11 cellular contexts compared by ENCODE assay signal in the genomic region with DNA sequence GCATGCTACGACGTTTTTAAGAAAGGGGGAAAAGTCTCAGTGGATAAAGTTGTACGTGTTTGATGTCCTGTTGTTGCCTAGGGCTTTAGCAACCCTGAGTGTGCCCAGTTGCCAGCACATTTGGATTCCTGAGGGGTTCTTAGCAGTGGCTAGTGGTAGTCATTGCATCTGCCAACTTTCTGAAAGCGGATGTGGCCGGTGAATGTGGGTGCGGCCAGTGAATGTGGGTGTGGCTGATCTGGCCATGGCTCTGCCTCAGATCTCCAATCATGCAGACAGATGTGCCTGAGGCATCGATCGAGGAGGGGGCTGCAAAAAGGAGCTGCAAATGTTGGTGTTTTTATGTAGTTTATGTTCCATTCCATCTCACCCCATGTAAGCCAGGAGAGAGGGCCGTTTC. TPM values are rescaled to one million over a fixed set of nuclear protein-coding genes. Genes with fewer than 3 reads are reported as not detected.
DNase-seq lines count a peak whose midpoint lies in the region; ATAC-seq and TF ChIP-seq lines count a peak whose summit lies in the region.
"Had no signal": no experiment of that assay in that cellular context is flagged by ENCODE, and none has a peak within 500 bp of the region (broad histone marks: within the 10 kb centered on the region; RNA-seq: fewer than 3 reads in every experiment).

No MANE protein-coding gene starts in this region.

- no peaks in the 10 kb centered on the region for H3K4me1 ChIP-seq in right cardiac atrium (ENCODE audit: control insufficient read depth, insufficient read depth, low read length)
- H3K4me1 ChIP-seq in right atrium auricular region: no peaks in the 10 kb centered on the region
- H3K4me1 ChIP-seq in hepatocyte (ENCODE audit: insufficient read depth): no peaks in the 10 kb centered on the region
- H3K4me1 ChIP-seq in ovary (ENCODE audit: insufficient read depth): no peaks in the 10 kb centered on the region
- H3K4me1 ChIP-seq: upper lobe of right lung had no signal

- H3K27ac ChIP-seq in right cardiac atrium (ENCODE audit: low read length): no peak overlapping the region
- H3K27ac ChIP-seq in right atrium auricular region: no peak overlapping the region
- H3K27ac ChIP-seq in hepatocyte: peak overlapping the region; percentile 69
- H3K27ac ChIP-seq in ovary: no peak overlapping the region
- H3K27ac ChIP-seq: upper lobe of right lung had no signal

- no peak overlapping the region for H3K4me3 Mint-ChIP-seq in stimulated activated naive CD8-positive, alpha-beta T cell treated with anti-CD3 and anti-CD28 coated beads, Interleukin-15, amount 100 ng/mL, for 72 hours
- H3K4me3 Mint-ChIP-seq: naive B cell had no signal

- no peak for TF ChIP-seq POLR2A in ovary (IDR thresholded peaks at IDR 0.05)

- DNase-seq in right cardiac atrium (peak in 2 of 3 donors; percentile 32 to 64), right atrium auricular region (ENCODE audit: low spot score) (no peak), SW480 (ENCODE audit: low spot score) (peak; percentile 76), hepatocyte (ENCODE audit: low spot score) (peak; percentile 13), NCI-H2196 (lab: John Stamatoyannopoulos, UW; ENCODE audit: unreplicated experiment) (no peak), ovary (no peak)
- DNase-seq in stimulated activated naive CD8-positive, alpha-beta T cell treated with anti-CD3 and anti-CD28 coated beads, Interleukin-15, amount 100 ng/mL, for 72 hours: no peak
- DNase-seq: naive B cell, upper lobe of right lung had no signal

- peak overlapping the region; percentile 4 for H3K4me2 ChIP-seq in hepatocyte

- H3K36me3 ChIP-seq in right atrium auricular region: no peaks in the 10 kb centered on the region
- H3K36me3 ChIP-seq in hepatocyte (replicated peaks; ENCODE audit: insufficient read depth, low read depth): no peaks in the 10 kb centered on the region
- no peaks in the 10 kb centered on the region for H3K36me3 ChIP-seq in ovary
- H3K36me3 ChIP-seq: upper lobe of right lung had no signal

- ATAC-seq in right cardiac atrium (peak; percentile 57 to 62), GM19397 (IDR thresholded peaks at IDR 0.05; ENCODE audit: unreplicated experiment) (no peak)
- ATAC-seq in stimulated activated naive CD8-positive, alpha-beta T cell treated with anti-CD3 and anti-CD28 coated beads, Interleukin-15, amount 100 ng/mL, for 72 hours: no peak
- ATAC-seq: activated CD4-positive, CD25-positive, alpha-beta regulatory T cell treated with anti-CD3 and anti-CD28 coated beads, Interleukin-2, amount 50 U/mL, for 24 hours; upper lobe of right lung had no signal

- H3K4me3 ChIP-seq in right cardiac atrium (ENCODE audit: low read length) (no peak overlapping the region), right atrium auricular region (no peak overlapping the region), hepatocyte (no peak overlapping the region), ovary (no peak overlapping the region)
- H3K4me3 ChIP-seq: upper lobe of right lung had no signal

- intact Hi-C loops in right cardiac atrium (cut with DNase I): no loop called here
- intact Hi-C loops in ovary (cut with DNase I): no loop called here

- no peaks in the 10 kb centered on the region for H3K79me2 ChIP-seq in hepatocyte

- no peaks in the 10 kb centered on the region for H3K9me2 ChIP-seq in hepatocyte (replicated peaks; ENCODE audit: insufficient read depth)

- TF ChIP-seq CTCF in right atrium auricular region (IDR thresholded peaks at IDR 0.05) (no peak), hepatocyte (IDR thresholded peaks at IDR 0.05; ENCODE audit: poor library complexity) (no peak), ovary (IDR thresholded peaks at IDR 0.05) (no peak)

- no peaks in the 10 kb centered on the region for H3K27me3 Mint-ChIP-seq in stimulated activated naive CD8-positive, alpha-beta T cell treated with anti-CD3 and anti-CD28 coated beads, Interleukin-15, amount 100 ng/mL, for 72 hours
- H3K27me3 Mint-ChIP-seq: naive B cell had no signal

- no peaks in the 10 kb centered on the region for H4K20me1 ChIP-seq in hepatocyte (ENCODE audit: insufficient read depth, poor library complexity, severe bottlenecking)

- no peaks in the 10 kb centered on the region for H3K4me1 Mint-ChIP-seq in stimulated activated naive CD8-positive, alpha-beta T cell treated with anti-CD3 and anti-CD28 coated beads, Interleukin-15, amount 100 ng/mL, for 72 hours
- H3K4me1 Mint-ChIP-seq: naive B cell had no signal

- no peak for TF ChIP-seq EP300 in ovary (IDR thresholded peaks at IDR 0.05)

- H3K9me3 ChIP-seq in right cardiac atrium (ENCODE audit: control insufficient read depth, low read length) (no peaks in the 10 kb centered on the region), right atrium auricular region (no peaks in the 10 kb centered on the region), hepatocyte (ENCODE audit: low read depth) (no peaks in the 10 kb centered on the region), ovary (no peaks in the 10 kb centered on the region)
- H3K9me3 ChIP-seq: upper lobe of right lung had no signal

- H3K27ac Mint-ChIP-seq in stimulated activated naive CD8-positive, alpha-beta T cell treated with anti-CD3 and anti-CD28 coated beads, Interleukin-15, amount 100 ng/mL, for 72 hours: no peak overlapping the region
- H3K27ac Mint-ChIP-seq: naive B cell had no signal

- peaks cover 5 to 7% of the 10 kb centered on the region in 2 donors for H3K9me3 Mint-ChIP-seq in stimulated activated naive CD8-positive, alpha-beta T cell treated with anti-CD3 and anti-CD28 coated beads, Interleukin-15, amount 100 ng/mL, for 72 hours

- no peaks in the 10 kb centered on the region for H3K27me3 ChIP-seq in right cardiac atrium (ENCODE audit: control insufficient read depth, insufficient read depth)
- H3K27me3 ChIP-seq in right atrium auricular region: no peaks in the 10 kb centered on the region
- H3K27me3 ChIP-seq in hepatocyte: no peaks in the 10 kb centered on the region
- no peaks in the 10 kb centered on the region for H3K27me3 ChIP-seq in ovary
- H3K27me3 ChIP-seq: upper lobe of right lung had no signal

- WGBS in right cardiac atrium: 49% methylated on average over 9 of the region's 9 CpGs
- WGBS in hepatocyte (ENCODE audit: low lambda C conversion rate, missing lambda C conversion rate): 67% methylated on average over 9 of the region's 9 CpGs
- 50 to 59% (median 56%) methylated on average over 9 of the region's 9 CpGs for WGBS in ovary, 3 donors

- H2AFZ ChIP-seq in hepatocyte: no peak overlapping the region

RNA-seq across cellular contexts. Expression of a gene that starts 41.5 kb away (rescaled TPM):
- total RNA-seq in right cardiac atrium (10 to 100 TPM; 76.7 to 95.2 (median 82.9) TPM), right atrium auricular region (10 to 100 TPM; 70.3 to 89.5 TPM), hepatocyte (156 and 168 TPM in 2 replicates), ovary (10 to 100 TPM; 24.9 to 78.6 (median 46.6) TPM)
- polyA plus RNA-seq in right cardiac atrium (29.7 TPM), hepatocyte (33.9 and 35.3 TPM in 2 replicates), ovary (10 to 100 TPM; 20.5 to 48.8 TPM)

Comparison
In these comparisons a context has a peak if more than half of its experiments do, and no peak if none do; other contexts are left out.
1. DNase-seq: peak in right cardiac atrium (2 of 3), SW480 (single experiment) and hepatocyte (single experiment); none in right atrium auricular region (single experiment), stimulated activated naive CD8-positive, alpha-beta T cell treated with anti-CD3 and anti-CD28 coated beads, Interleukin-15, amount 100 ng/mL, for 72 hours (0 of 2), NCI-H2196 (single experiment) and ovary (0 of 5).
2. ATAC-seq: peak in right cardiac atrium (2 of 2); none in stimulated activated naive CD8-positive, alpha-beta T cell treated with anti-CD3 and anti-CD28 coated beads, Interleukin-15, amount 100 ng/mL, for 72 hours (single experiment) and GM19397 (single experiment).